In the genomic region with DNA sequence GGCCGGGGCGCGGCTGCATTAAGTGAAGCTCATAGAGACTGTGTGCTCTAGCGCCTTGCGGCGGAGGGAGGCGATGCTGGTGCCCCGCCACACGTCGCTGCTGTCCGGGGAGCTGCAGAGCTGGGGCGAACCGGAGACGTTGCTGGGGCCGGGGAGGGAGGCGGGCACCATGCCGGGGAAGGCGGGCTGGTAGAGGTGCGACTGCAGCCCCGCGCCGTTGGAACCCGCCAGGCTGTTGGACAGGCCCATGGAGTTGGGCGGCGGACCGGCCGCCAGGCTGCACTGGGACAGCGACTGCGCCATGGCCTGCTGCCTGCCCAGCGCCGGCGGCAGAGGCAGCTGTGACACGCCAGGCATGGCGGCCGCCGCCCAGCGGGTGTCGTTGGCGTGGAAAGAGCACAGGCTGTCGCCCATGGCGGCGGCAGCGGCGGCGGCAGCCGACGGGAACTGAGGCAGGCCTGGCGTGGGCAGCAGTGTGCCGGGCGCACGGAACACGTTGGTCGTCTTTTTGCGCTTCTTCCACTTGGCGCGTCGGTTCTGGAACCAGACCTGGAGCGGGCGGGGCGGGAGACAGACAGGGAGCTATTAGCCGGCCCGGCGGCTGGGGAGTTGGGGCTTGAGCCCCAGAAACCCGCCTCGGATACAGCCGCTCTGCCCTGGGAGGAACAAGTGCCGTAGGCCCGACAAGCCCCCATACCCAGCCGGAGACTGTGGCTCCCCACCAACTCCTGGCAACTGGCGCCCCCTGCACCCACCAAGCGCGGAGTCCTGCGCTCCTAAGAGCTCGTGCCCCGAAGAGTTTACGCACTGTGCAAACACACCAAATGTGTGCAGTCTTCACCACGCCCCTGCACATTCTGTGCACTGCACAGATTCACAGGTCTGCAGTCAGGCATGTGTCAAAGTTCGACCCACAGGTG, we compare ENCODE assay signal across 8 cellular contexts.
DNase-seq lines count a peak whose midpoint lies in the region; ATAC-seq and TF ChIP-seq lines count a peak whose summit lies in the region.

No MANE protein-coding gene starts in this region.

- H3K9ac ChIP-seq in OCI-LY3 (ENCODE audit: low read length): peak overlapping the region; percentile 69

- peak; percentile 28 for TF ChIP-seq CTCF in OCI-LY3 (IDR thresholded peaks at IDR 0.05; ENCODE audit: low read depth, low read length)

- 0 out of 2 replicates have a peak, but pooled peaks cover 3% of the 10 kb centered on the region for H3K4me1 ChIP-seq in OCI-LY3 (ENCODE audit: low read length)

- H3K36me3 ChIP-seq in OCI-LY3 (replicated peaks; ENCODE audit: low read depth, low read length): no peaks in the 10 kb centered on the region

- ATAC-seq in GM19468 (IDR thresholded peaks at IDR 0.05; ENCODE audit: extremely low read depth, unreplicated experiment) (peak; percentile 43), HG03521 (IDR thresholded peaks at IDR 0.05; ENCODE audit: unreplicated experiment) (peak; percentile 90)
- peak; percentile 94 for ATAC-seq in stimulated activated effector memory CD8-positive, alpha-beta T cell treated with anti-CD3 and anti-CD28 coated beads, Interleukin-12 subunit alpha, Interleukin-12 subunit beta, amount 100 ng/mL, for 72 hours

- H3K4me2 ChIP-seq in OCI-LY3 (ENCODE audit: low read length): peak overlapping the region; percentile 91

- no peak overlapping the region for H3K27ac Mint-ChIP-seq in stimulated activated effector memory CD8-positive, alpha-beta T cell treated with anti-CD3 and anti-CD28 coated beads, Interleukin-12 subunit alpha, Interleukin-12 subunit beta, amount 100 ng/mL, for 72 hours

- H2AFZ ChIP-seq in OCI-LY3 (ENCODE audit: low read depth, low read length): peak overlapping the region; percentile 86

- no peaks in the 10 kb centered on the region for H4K20me1 ChIP-seq in OCI-LY3 (ENCODE audit: insufficient read depth, low read length)

- peaks cover 6% of the 10 kb centered on the region for H3K9me3 Mint-ChIP-seq in stimulated activated effector memory CD8-positive, alpha-beta T cell treated with anti-CD3 and anti-CD28 coated beads, Interleukin-12 subunit alpha, Interleukin-12 subunit beta, amount 100 ng/mL, for 72 hours

- H3K27me3 ChIP-seq in OCI-LY3 (ENCODE audit: low read depth, low read length): no peaks in the 10 kb centered on the region

- H3K4me3 Mint-ChIP-seq in stimulated activated effector memory CD8-positive, alpha-beta T cell treated with anti-CD3 and anti-CD28 coated beads, Interleukin-12 subunit alpha, Interleukin-12 subunit beta, amount 100 ng/mL, for 72 hours: peak overlapping the region; percentile 77

- no peaks in the 10 kb centered on the region for H3K9me3 ChIP-seq in OCI-LY3 (ENCODE audit: insufficient read depth, low read length)

- peak overlapping the region; percentile 58 for H3K27ac ChIP-seq in OCI-LY3 (ENCODE audit: low read length)

- H3K4me1 Mint-ChIP-seq in stimulated activated effector memory CD8-positive, alpha-beta T cell treated with anti-CD3 and anti-CD28 coated beads, Interleukin-12 subunit alpha, Interleukin-12 subunit beta, amount 100 ng/mL, for 72 hours: peaks cover 31% of the 10 kb centered on the region

- peaks cover 11% of the 10 kb centered on the region for H3K36me3 Mint-ChIP-seq in stimulated activated effector memory CD8-positive, alpha-beta T cell treated with anti-CD3 and anti-CD28 coated beads, Interleukin-12 subunit alpha, Interleukin-12 subunit beta, amount 100 ng/mL, for 72 hours

- H3K79me2 ChIP-seq in OCI-LY3 (ENCODE audit: low read length): no peaks in the 10 kb centered on the region

- DNase-seq in GDM1 (lab: John Stamatoyannopoulos, UW) (peak; percentile 58), astrocyte of the hippocampus (ENCODE audit: low read depth, low spot score) (peak; percentile 57), left kidney (ENCODE audit: low read depth, low spot score) (peak; percentile 80), hippocampal formation (lab: John Stamatoyannopoulos, UW) (no peak)
- peak in 1 of 2 donors; percentile 77 for DNase-seq in stimulated activated effector memory CD8-positive, alpha-beta T cell treated with anti-CD3 and anti-CD28 coated beads, Interleukin-12 subunit alpha, Interleukin-12 subunit beta, amount 100 ng/mL, for 72 hours (ENCODE audit: low spot score in 2 of 2)

- H3K4me3 ChIP-seq in OCI-LY3 (ENCODE audit: low read length): peak overlapping the region; percentile 95

Comparison
In these comparisons a context has a peak if more than half of its experiments do, and no peak if none do; other contexts are left out.
1. DNase-seq: peak in GDM1 (single experiment), astrocyte of the hippocampus (single experiment) and left kidney (single experiment); none in hippocampal formation (0 of 2).
2. ATAC-seq: peak in every context shown above with its lines; median percentile 94 in stimulated activated effector memory CD8-positive, alpha-beta T cell treated with anti-CD3 and anti-CD28 coated beads, Interleukin-12 subunit alpha, Interleukin-12 subunit beta, amount 100 ng/mL, for 72 hours; 90 in HG03521; 43 in GM19468.